ENCODE assay signal across 1 cellular context in genomic region chr16:3153077-3153368, GRCh38.
A peak's percentile ranks its signal among the peaks of the same experiment; 100 is the strongest.
TF ChIP-seq lines count a peak whose summit lies in the region.

No MANE protein-coding gene starts in this region.

TF ChIP-seq in HepG2, 621 proteins besides CTCF, POLR2A, EP300 and RAD21:
- TF ChIP-seq MYPOP (CRISPR knock-in tag; IDR thresholded peaks at IDR 0.05) (0 out of 2 replicates have a peak, but pooled peaks have one; percentile 3), GMEB1 (CRISPR knock-in tag; IDR thresholded peaks at IDR 0.05; ENCODE audit: borderline replicate concordance) (no peak), HBP1 (CRISPR knock-in tag; IDR thresholded peaks at IDR 0.05; ENCODE audit: low read depth) (no peak), TBX3 (IDR thresholded peaks at IDR 0.05; ENCODE audit: borderline replicate concordance) (no peak), REXO4 (CRISPR knock-in tag; IDR thresholded peaks at IDR 0.05; ENCODE audit: borderline replicate concordance) (no peak), ZNF891 (CRISPR knock-in tag; IDR thresholded peaks at IDR 0.05) (no peak), KDM4B (CRISPR knock-in tag; IDR thresholded peaks at IDR 0.05) (0 out of 2 replicates have a peak, but pooled peaks have one; percentile 9), ZNF710 (CRISPR knock-in tag; IDR thresholded peaks at IDR 0.05; ENCODE audit: borderline replicate concordance) (0 out of 2 replicates have a peak, but pooled peaks have one; percentile 4), MEIS1 (CRISPR knock-in tag; IDR thresholded peaks at IDR 0.05; ENCODE audit: borderline replicate concordance) (no peak), YY1 (IDR thresholded peaks at IDR 0.05; ENCODE audit: insufficient read depth, insufficient replicate concordance, low read depth, low read length) (no peak), MTA1 (CRISPR knock-in tag; IDR thresholded peaks at IDR 0.05; ENCODE audit: borderline replicate concordance) (no peak), ZNF136 (CRISPR knock-in tag; IDR thresholded peaks at IDR 0.05; ENCODE audit: low read depth) (0 out of 2 replicates have a peak, but pooled peaks have one; percentile 2), KDM2A (CRISPR knock-in tag; IDR thresholded peaks at IDR 0.05; ENCODE audit: borderline replicate concordance, low read depth) (no peak), TGIF2 (CRISPR knock-in tag; IDR thresholded peaks at IDR 0.05) (no peak), ZBTB1 (CRISPR knock-in tag; IDR thresholded peaks at IDR 0.05; ENCODE audit: borderline replicate concordance) (no peak), ZNF34 (CRISPR knock-in tag; IDR thresholded peaks at IDR 0.05; ENCODE audit: borderline replicate concordance) (no peak), STAT5B (CRISPR knock-in tag; IDR thresholded peaks at IDR 0.05) (no peak), SP5 (CRISPR knock-in tag; IDR thresholded peaks at IDR 0.05; ENCODE audit: borderline replicate concordance, low read depth) (no peak), ZNF615 (CRISPR knock-in tag; IDR thresholded peaks at IDR 0.05; ENCODE audit: borderline replicate concordance) (no peak), FOXK2 (IDR thresholded peaks at IDR 0.05) (no peak), ZBTB14 (CRISPR knock-in tag; IDR thresholded peaks at IDR 0.05) (no peak), ZKSCAN8 (CRISPR knock-in tag; IDR thresholded peaks at IDR 0.05; ENCODE audit: borderline replicate concordance) (0 out of 2 replicates have a peak, but pooled peaks have one; percentile 1), GMEB2 (CRISPR knock-in tag; IDR thresholded peaks at IDR 0.05; ENCODE audit: low read depth) (no peak), SSRP1 (CRISPR knock-in tag; IDR thresholded peaks at IDR 0.05) (no peak), ETV5 (CRISPR knock-in tag; IDR thresholded peaks at IDR 0.05; ENCODE audit: borderline replicate concordance) (no peak), ZNF83 (CRISPR knock-in tag; IDR thresholded peaks at IDR 0.05; ENCODE audit: borderline replicate concordance) (no peak), U2AF1 (optimal IDR thresholded peaks at IDR 0.05; ENCODE audit: low read depth, low read length) (no peak), ZNF607 (CRISPR knock-in tag; IDR thresholded peaks at IDR 0.05; ENCODE audit: borderline replicate concordance) (no peak), NFIC (IDR thresholded peaks at IDR 0.05; ENCODE audit: low read length) (0 out of 2 replicates have a peak, but pooled peaks have one; percentile 1)
- TF ChIP-seq, protein P1, sequence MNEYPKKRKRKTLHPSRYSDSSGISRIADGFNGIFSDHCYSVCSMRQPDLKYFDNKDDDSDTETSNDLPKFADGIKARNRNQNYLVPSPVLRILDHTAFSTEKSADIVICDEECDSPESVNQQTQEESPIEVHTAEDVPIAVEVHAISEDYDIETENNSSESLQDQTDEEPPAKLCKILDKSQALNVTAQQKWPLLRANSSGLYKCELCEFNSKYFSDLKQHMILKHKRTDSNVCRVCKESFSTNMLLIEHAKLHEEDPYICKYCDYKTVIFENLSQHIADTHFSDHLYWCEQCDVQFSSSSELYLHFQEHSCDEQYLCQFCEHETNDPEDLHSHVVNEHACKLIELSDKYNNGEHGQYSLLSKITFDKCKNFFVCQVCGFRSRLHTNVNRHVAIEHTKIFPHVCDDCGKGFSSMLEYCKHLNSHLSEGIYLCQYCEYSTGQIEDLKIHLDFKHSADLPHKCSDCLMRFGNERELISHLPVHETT (CRISPR knock-in tag; conservative IDR thresholded peaks at IDR 0.05), result 0 out of 2 replicates have a peak, but pooled peaks have one; percentile 7
- TF ChIP-seq, protein P2, sequence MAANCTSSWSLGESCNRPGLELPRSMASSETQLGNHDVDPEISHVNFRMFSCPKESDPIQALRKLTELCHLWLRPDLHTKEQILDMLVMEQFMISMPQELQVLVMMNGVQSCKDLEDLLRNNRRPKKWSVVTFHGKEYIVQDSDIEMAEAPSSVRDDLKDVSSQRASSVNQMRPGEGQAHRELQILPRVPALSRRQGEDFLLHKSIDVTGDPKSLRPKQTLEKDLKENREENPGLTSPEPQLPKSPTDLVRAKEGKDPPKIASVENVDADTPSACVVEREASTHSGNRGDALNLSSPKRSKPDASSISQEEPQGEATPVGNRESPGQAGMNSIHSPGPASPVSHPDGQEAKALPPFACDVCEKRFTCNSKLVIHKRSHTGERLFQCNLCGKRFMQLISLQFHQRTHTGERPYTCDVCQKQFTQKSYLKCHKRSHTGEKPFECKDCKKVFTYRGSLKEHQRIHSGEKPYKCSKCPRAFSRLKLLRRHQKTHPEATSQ (CRISPR knock-in tag; IDR thresholded peaks at IDR 0.05; ENCODE audit: borderline replicate concordance), result no peak
- TF ChIP-seq, protein P3, sequence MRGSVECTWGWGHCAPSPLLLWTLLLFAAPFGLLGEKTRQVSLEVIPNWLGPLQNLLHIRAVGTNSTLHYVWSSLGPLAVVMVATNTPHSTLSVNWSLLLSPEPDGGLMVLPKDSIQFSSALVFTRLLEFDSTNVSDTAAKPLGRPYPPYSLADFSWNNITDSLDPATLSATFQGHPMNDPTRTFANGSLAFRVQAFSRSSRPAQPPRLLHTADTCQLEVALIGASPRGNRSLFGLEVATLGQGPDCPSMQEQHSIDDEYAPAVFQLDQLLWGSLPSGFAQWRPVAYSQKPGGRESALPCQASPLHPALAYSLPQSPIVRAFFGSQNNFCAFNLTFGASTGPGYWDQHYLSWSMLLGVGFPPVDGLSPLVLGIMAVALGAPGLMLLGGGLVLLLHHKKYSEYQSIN (CRISPR knock-in tag; IDR thresholded peaks at IDR 0.05; ENCODE audit: borderline replicate concordance), result no peak
